In the genomic region with DNA sequence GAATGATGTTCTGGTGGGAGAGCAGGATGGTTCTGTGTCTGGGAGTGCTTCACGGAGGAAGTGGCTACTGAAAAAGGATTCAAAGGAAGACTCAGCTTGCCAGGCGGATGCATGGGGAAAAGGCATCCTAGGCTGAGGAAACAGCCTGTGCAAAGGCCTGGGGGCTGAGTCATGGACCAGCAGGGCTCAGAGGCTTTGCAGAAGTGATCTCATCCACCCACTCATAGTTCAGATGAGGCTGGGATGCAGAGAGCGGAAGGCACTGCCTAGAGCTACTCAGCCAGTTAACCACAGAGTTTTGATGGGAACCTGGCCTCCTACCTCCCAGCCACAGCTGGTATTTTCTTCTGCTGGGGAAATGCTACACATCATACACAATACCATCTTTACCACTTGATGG, we compare ENCODE assay signal across 8 cellular contexts. TPM values are rescaled to one million over a fixed set of nuclear protein-coding genes. Genes with fewer than 3 reads are reported as not detected.
DNase-seq lines count a peak whose midpoint lies in the region; ATAC-seq and TF ChIP-seq lines count a peak whose summit lies in the region.

No MANE protein-coding gene starts in this region.

- TF ChIP-seq CTCF in lower lobe of right lung (IDR thresholded peaks at IDR 0.05) (no peak), omental fat pad (IDR thresholded peaks at IDR 0.05) (no peak)

- no peaks in the 10 kb centered on the region for H3K27me3 ChIP-seq in lower lobe of right lung (ENCODE audit: low read depth)

- ATAC-seq in HG03460 (IDR thresholded peaks at IDR 0.05; ENCODE audit: unreplicated experiment): peak; percentile 71
- peak; percentile 99 for ATAC-seq in activated T-cell treated with anti-CD3 and anti-CD28 coated beads, Interleukin-2, amount 50 U/mL, for 72 hours (replicated peaks in 1 of 2)
- ATAC-seq in lower lobe of right lung: peak; percentile 31 to 88
- no peak for ATAC-seq in omental fat pad (ENCODE audit: low FRiP score)

- H3K36me3 Mint-ChIP-seq in activated T-cell treated with anti-CD3 and anti-CD28 coated beads, Interleukin-2, amount 50 U/mL, for 72 hours (ENCODE audit: insufficient read depth in 2 of 2): peaks cover 7 to 8% of the 10 kb centered on the region in 2 donors

- H3K4me3 Mint-ChIP-seq in activated T-cell treated with anti-CD3 and anti-CD28 coated beads, Interleukin-2, amount 50 U/mL, for 72 hours: peak overlapping the region; percentile 38 to 45

- H3K27ac ChIP-seq in lower lobe of right lung: no peak overlapping the region

- no peak overlapping the region for H3K4me3 ChIP-seq in lower lobe of right lung

- H3K4me1 ChIP-seq in lower lobe of right lung: no peaks in the 10 kb centered on the region

- intact Hi-C loops in lower lobe of right lung (cut with DNase I): no loop called here

- peaks cover 11% of the 10 kb centered on the region in 2 donors for H3K9me3 Mint-ChIP-seq in activated T-cell treated with anti-CD3 and anti-CD28 coated beads, Interleukin-2, amount 50 U/mL, for 72 hours

- H3K4me1 Mint-ChIP-seq in activated T-cell treated with anti-CD3 and anti-CD28 coated beads, Interleukin-2, amount 50 U/mL, for 72 hours (ENCODE audit: low read depth): peaks cover 20% of the 10 kb centered on the region

- peak; percentile 62 for DNase-seq in activated CD8-positive, alpha-beta memory T cell treated with anti-CD3 and anti-CD28 coated beads for 24 hours
- no peak for DNase-seq in activated CD8-positive, alpha-beta memory T cell treated with anti-CD3 and anti-CD28 coated beads, Interleukin-2, amount 50 U/mL, for 4 hours
- DNase-seq in activated T-cell treated with anti-CD3 and anti-CD28 coated beads, Interleukin-2, amount 50 U/mL, for 72 hours: peak; percentile 81
- no peak for DNase-seq in lower lobe of right lung
- no peak for DNase-seq in putamen (ENCODE audit: low spot score)
- DNase-seq in NCI-H2081 treated with DMSO at 0.1 percent for 48 hours (lab: John Stamatoyannopoulos, UW): no peak
- no peak for DNase-seq in omental fat pad (ENCODE audit: low spot score)

- peaks cover 16% of the 10 kb centered on the region for H3K27me3 Mint-ChIP-seq in activated T-cell treated with anti-CD3 and anti-CD28 coated beads, Interleukin-2, amount 50 U/mL, for 72 hours (ENCODE audit: low read depth)

- H3K27ac Mint-ChIP-seq in activated T-cell treated with anti-CD3 and anti-CD28 coated beads, Interleukin-2, amount 50 U/mL, for 72 hours: peak overlapping the region; percentile 16

- H3K9me3 ChIP-seq in lower lobe of right lung: no peaks in the 10 kb centered on the region

- H3K36me3 ChIP-seq in lower lobe of right lung: no peaks in the 10 kb centered on the region

RNA-seq across cellular contexts. Expression of a gene that starts 15.8 kb away (rescaled TPM):
- total RNA-seq in activated T-cell treated with anti-CD3 and anti-CD28 coated beads, Interleukin-2, amount 50 U/mL, for 72 hours: under 1 TPM; 0.24 to 0.37 TPM
- total RNA-seq in lower lobe of right lung (0.53 TPM), omental fat pad (under 1 TPM in 3 of 4 donors, not detected in 1; 0.19 to 0.60 (median 0.47) TPM)

RNA-seq across cellular contexts. Expression of a gene that starts 53.9 kb away (rescaled TPM):
- total RNA-seq in activated T-cell treated with anti-CD3 and anti-CD28 coated beads, Interleukin-2, amount 50 U/mL, for 72 hours: 100 to 1,000 TPM in 1 of 2 donors, 10 to 100 TPM in 1; 44.5 to 102 TPM
- total RNA-seq in lower lobe of right lung (29.5 TPM), omental fat pad (10 to 100 TPM in 1 of 4 donors, 1 to 10 TPM in 3; 3.0 to 21.4 (median 3.6) TPM)

Comparison
In these comparisons a context has a peak if more than half of its experiments do, and no peak if none do; other contexts are left out.
1. DNase-seq: peak in activated CD8-positive, alpha-beta memory T cell treated with anti-CD3 and anti-CD28 coated beads for 24 hours (single experiment) and activated T-cell treated with anti-CD3 and anti-CD28 coated beads, Interleukin-2, amount 50 U/mL, for 72 hours (2 of 2); none in activated CD8-positive, alpha-beta memory T cell treated with anti-CD3 and anti-CD28 coated beads, Interleukin-2, amount 50 U/mL, for 4 hours (single experiment), lower lobe of right lung (single experiment), putamen (single experiment), NCI-H2081 treated with DMSO at 0.1 percent for 48 hours (single experiment) and omental fat pad (single experiment).